8 cellular contexts compared by ENCODE assay signal in genomic region chr3:120284702-120285507, GRCh38. TPM values are rescaled to one million over a fixed set of nuclear protein-coding genes. Genes with fewer than 3 reads are reported as not detected.
DNase-seq lines count a peak whose midpoint lies in the region; ATAC-seq, FAIRE-seq and TF ChIP-seq lines count a peak whose summit lies in the region.

Gene GPR156 (minus strand): TSS chr3:120285222. CDS start chr3:120244098, 41,124 bp downstream.

- no peaks in the 10 kb centered on the region for H3K36me3 ChIP-seq in CD8-positive, alpha-beta T cell (ENCODE audit: insufficient read depth, low read length)
- H3K36me3 ChIP-seq in H1 (ENCODE audit: control insufficient read depth in 2 of 4, insufficient read depth in 4 of 4, low read length in 3 of 4), result no peaks in the 10 kb centered on the region
- H3K36me3 ChIP-seq in muscle layer of duodenum (ENCODE audit: control insufficient read depth in 1 of 2, insufficient read depth in 2 of 2, low read length in 2 of 2), result no peaks in the 10 kb centered on the region

- POLR2A ChIA-PET in CD8-positive, alpha-beta T cell (lab: Charles Lee), result no interaction called here
- POLR2A ChIA-PET in H1 (lab: Charles Lee; ENCODE audit: partially characterized antibody), result interaction anchor here (1.3 kb wide), 1 partner anchor 64 kb away, joined by 3 read pairs; the partner anchor contains the start of gene LRRC58

- H3K18ac ChIP-seq in H1 (ENCODE audit: extremely low read depth, low read length), result peak within 1 kb of the TSS; percentile 78

- H3K4me2 ChIP-seq in H1 (ENCODE audit: insufficient read depth in 1 of 2, low read depth in 2 of 2, low read length in 2 of 2), result peak within 1 kb of the TSS; percentile 71 to 83

- H3K4me1 ChIP-seq in CD8-positive, alpha-beta T cell (ENCODE audit: insufficient read depth, low read length), result no peaks in the 10 kb centered on the region
- H3K4me1 ChIP-seq in H1 (replicated peaks in 1 of 4; ENCODE audit: control insufficient read depth in 3 of 4, insufficient read depth in 4 of 4, low read length in 3 of 4) (peaks cover 0 to 5% (median 3%) of the 10 kb centered on the region in 4 experiments; a peak in 4 of 7 replicates), muscle layer of duodenum (ENCODE audit: control insufficient read depth in 1 of 2, insufficient read depth in 2 of 2, low read length in 2 of 2) (peaks cover 0 to 3% of the 10 kb centered on the region in 2 donors)

- CTCF ChIA-PET in CD8-positive, alpha-beta T cell (lab: Charles Lee), result no interaction called here
- CTCF ChIA-PET in H1 (lab: Charles Lee; ENCODE audit: partially characterized antibody), result no interaction called here

- no peak for TF ChIP-seq EP300 in H1 (IDR thresholded peaks at IDR 0.05; ENCODE audit: borderline replicate concordance in 1 of 2, low read depth in 2 of 2, low read length in 2 of 2)

- H2BK20ac ChIP-seq in H1 (ENCODE audit: low read length), result no peak within 1 kb of the TSS

- WGBS in H1 (ENCODE audit: extremely low coverage in 1 of 2, insufficient coverage in 1 of 2, insufficient read length in 1 of 2, insufficient replicate concordance in 2 of 2, low coverage in 1 of 2, low lambda C conversion rate in 2 of 2, missing lambda C conversion rate in 1 of 2), 2 experiments, result 19% methylated on average over 30 of the region's 74 CpGs; no CpG with 5 or more reads in 1 of the 2 experiments

- no peak within 1 kb of the TSS for H3K4me3 ChIP-seq in CD8-positive, alpha-beta T cell (ENCODE audit: low read depth, low read length)
- H3K4me3 ChIP-seq in LNCaP clone FGC (ENCODE audit: low read depth, low read length) (peak within 1 kb of the TSS; percentile 30; the same call in 1 of the 2 replicates), H1 (ENCODE audit: extremely low read depth in 1 of 4, insufficient read depth in 2 of 4, low read depth in 3 of 4, low read length in 4 of 4) (peak within 1 kb of the TSS; percentile 27 to 69 (median 48)), muscle layer of duodenum (ENCODE audit: low read depth in 1 of 2, low read length in 2 of 2) (peak within 1 kb of the TSS; percentile 67 to 70)

- H3K27ac ChIP-seq in CD8-positive, alpha-beta T cell (ENCODE audit: low read depth, low read length), result no peak within 1 kb of the TSS
- no peak within 1 kb of the TSS for H3K27ac ChIP-seq in H1 (ENCODE audit: low read depth, low read length)
- H3K27ac ChIP-seq in muscle layer of duodenum (ENCODE audit: low read length), result no peak within 1 kb of the TSS

- TF ChIP-seq POLR2A in H1 (IDR thresholded peaks at IDR 0.05; ENCODE audit: control extremely low read depth in 1 of 2, low read depth in 2 of 2, low read length in 2 of 2), result no peak

- no peak within 1 kb of the TSS for H2BK12ac ChIP-seq in H1 (ENCODE audit: low read depth, low read length)

- H2BK120ac ChIP-seq in H1 (replicated peaks; ENCODE audit: low read depth, low read length), result no peak within 1 kb of the TSS

- H4K5ac ChIP-seq in H1 (ENCODE audit: insufficient read length, low read depth, low read length), result no peak within 1 kb of the TSS

- H2AK5ac ChIP-seq in H1 (ENCODE audit: low read depth, low read length), result no peak within 1 kb of the TSS

- TF ChIP-seq CTCF in CD8-positive, alpha-beta T cell (IDR thresholded peaks at IDR 0.05), result no peak
- TF ChIP-seq CTCF in LNCaP clone FGC (IDR thresholded peaks at IDR 0.05; ENCODE audit: control insufficient read depth, extremely low read depth, insufficient read depth) (no peak), H1 (IDR thresholded peaks at IDR 0.05; ENCODE audit: control extremely low read depth in 1 of 3, insufficient read depth in 1 of 3, low read depth in 1 of 3, low read length in 3 of 3) (no peak)

- no peak within 1 kb of the TSS for H3K56ac ChIP-seq in H1 (replicated peaks; ENCODE audit: insufficient read length, low read depth, low read length)

- no peak within 1 kb of the TSS for H3K23ac ChIP-seq in H1 (ENCODE audit: insufficient read length)

- DNase-seq in CD8-positive, alpha-beta T cell, result no peak
- DNase-seq in LNCaP clone FGC (ENCODE audit: low read depth) (no peak), H1 (ENCODE audit: low read depth in 1 of 2, low spot score in 2 of 2) (peak in 1 of 2 experiments; percentile 67), NCI-H226 (no peak), putamen (ENCODE audit: low spot score) (no peak)
- DNase-seq in stimulated activated naive CD4-positive, alpha-beta T cell treated with Interleukin-2 at 50 U/mL for 16 hours (lab: John Stamatoyannopoulos, UW), result no peak

- no peaks in the 10 kb centered on the region for H4K20me1 ChIP-seq in H1 (replicated peaks in 1 of 2; ENCODE audit: control insufficient read depth in 1 of 2, insufficient read depth in 2 of 2, low read length in 2 of 2)

- no peaks in the 10 kb centered on the region for H3K79me2 ChIP-seq in H1 (ENCODE audit: control insufficient read depth in 1 of 2, insufficient read depth in 2 of 2, low read length in 2 of 2)

- H3K27ac Mint-ChIP-seq in CD8-positive, alpha-beta T cell, result no peak within 1 kb of the TSS

- H3K9me3 ChIP-seq in CD8-positive, alpha-beta T cell (ENCODE audit: low read length), result no peaks in the 10 kb centered on the region
- H3K9me3 ChIP-seq in H1 (ENCODE audit: insufficient read depth in 2 of 2, low read depth in 1 of 2, low read length in 1 of 2), result no peaks in the 10 kb centered on the region; a peak in 1 of 4 replicates
- no peaks in the 10 kb centered on the region for H3K9me3 ChIP-seq in muscle layer of duodenum (ENCODE audit: control insufficient read depth in 1 of 2, low read length in 2 of 2)

- FAIRE-seq in H1 (lab: Jason Lieb, UNC), result no peak

- H3K9ac ChIP-seq in H1 (replicated peaks in 1 of 4; ENCODE audit: extremely low read depth in 1 of 4, low read depth in 3 of 4, low read length in 3 of 4), result 0 out of 7 replicates have a peak within 1 kb of the TSS, but pooled peaks of 2 of the 4 experiments have one; percentile 6 to 21

- H2BK15ac ChIP-seq in H1 (ENCODE audit: low read length), result no peak within 1 kb of the TSS

- no peak within 1 kb of the TSS for H3K14ac ChIP-seq in H1 (ENCODE audit: insufficient read length)

- H4K8ac ChIP-seq in H1 (ENCODE audit: extremely low read depth, insufficient read depth, low read length), result peak within 1 kb of the TSS; percentile 70

- peak within 1 kb of the TSS; percentile 13 for H3K4me3 Mint-ChIP-seq in CD8-positive, alpha-beta T cell

- H4K91ac ChIP-seq in H1 (replicated peaks; ENCODE audit: insufficient read length, low read length), result no peak within 1 kb of the TSS

- H3K4ac ChIP-seq in H1 (replicated peaks; ENCODE audit: insufficient read length, low read depth, low read length), result no peak within 1 kb of the TSS

- H3K36me3 Mint-ChIP-seq in CD8-positive, alpha-beta T cell, result no peaks in the 10 kb centered on the region

- H2BK5ac ChIP-seq in H1 (ENCODE audit: low read depth, low read length), result no peak within 1 kb of the TSS

- H2AFZ ChIP-seq in H1 (ENCODE audit: low read length), result peak within 1 kb of the TSS; percentile 30; the same call in 1 of the 2 replicates

- intact Hi-C loops in CD8-positive, alpha-beta T cell (cut with DNase I, micrococcal nuclease), result no loop called here

- H3K9me3 Mint-ChIP-seq in CD8-positive, alpha-beta T cell, result no peaks in the 10 kb centered on the region

- peaks cover 5% of the 10 kb centered on the region for H3K27me3 ChIP-seq in CD8-positive, alpha-beta T cell (ENCODE audit: insufficient read depth, low read length)
- H3K27me3 ChIP-seq in H1 (replicated peaks in 1 of 4; ENCODE audit: control insufficient read depth in 3 of 4, extremely low read depth in 1 of 4, insufficient read depth in 3 of 4, low read length in 3 of 4) (peaks cover 0 to 28% (median 19%) of the 10 kb centered on the region in 4 experiments; a peak in 6 of 7 replicates), muscle layer of duodenum (ENCODE audit: low read depth, low read length) (no peaks in the 10 kb centered on the region)

- no peak for ATAC-seq in CD8-positive, alpha-beta T cell
- no peak for ATAC-seq in GM21390 (IDR thresholded peaks at IDR 0.05; ENCODE audit: unreplicated experiment)

- H3K23me2 ChIP-seq in H1 (ENCODE audit: low read depth, low read length), result peaks cover 3% of the 10 kb centered on the region; the same call in 1 of the 2 replicates

- no peak for TF ChIP-seq RAD21 in H1 (IDR thresholded peaks at IDR 0.05 in 1 of 2, conservative IDR thresholded peaks at IDR 0.05 in 1 of 2; ENCODE audit: low read depth in 2 of 2, low read length in 2 of 2)

- H3K27me3 Mint-ChIP-seq in CD8-positive, alpha-beta T cell (ENCODE audit: low read depth), result peaks cover 66% of the 10 kb centered on the region

- peaks cover 6% of the 10 kb centered on the region for H3K4me1 Mint-ChIP-seq in CD8-positive, alpha-beta T cell (ENCODE audit: low read depth)

- H3K79me1 ChIP-seq in H1 (ENCODE audit: low read depth, low read length), result no peaks in the 10 kb centered on the region

TF ChIP-seq in H1, 55 proteins besides CTCF, POLR2A, EP300 and RAD21 (continues in another document):
- TF ChIP-seq BACH1 (IDR thresholded peaks at IDR 0.05; ENCODE audit: low read length) (peak; percentile 14), KDM4A (IDR thresholded peaks at IDR 0.05; ENCODE audit: low read depth, low read length, severe bottlenecking) (peak; percentile 92), CREB1 (IDR thresholded peaks at IDR 0.05) (peak; percentile 46; the same call in 1 of the 2 replicates), SUZ12 (IDR thresholded peaks at IDR 0.05; ENCODE audit: low read length) (0 out of 2 replicates have a peak, but pooled peaks have one; percentile 34), TAF1 (IDR thresholded peaks at IDR 0.05; ENCODE audit: low read depth, low read length) (peak; percentile 46; the same call in 1 of the 2 replicates), RBBP5 (IDR thresholded peaks at IDR 0.05; ENCODE audit: borderline replicate concordance, low read depth, low read length) (0 out of 2 replicates have a peak, but pooled peaks have one; percentile 35), MAX (IDR thresholded peaks at IDR 0.05) (peak; percentile 91)

RNA-seq across cellular contexts. Expression of gene GPR156, which starts in this region (rescaled TPM):
- under 1 TPM in 1 of 2 experiments, not detected in 1; 0.17 TPM for total RNA-seq in CD8-positive, alpha-beta T cell
- total RNA-seq in H1 (2021; fragmentation: NEBNext Ultra II Directional; extraction: Animal tissue kit (Norgen Biotek cat#: 25700)), result 1.8 and 2.1 TPM in 2 replicates
- 1.1 and 1.6 TPM in 2 replicates for polyA plus RNA-seq in H1 (2011; rRNA removed)
- 1.1 TPM for polyA plus RNA-seq in H1 (2011; cell fraction: cytosol; rRNA removed)
- 1.9 TPM for polyA plus RNA-seq in H1 (2011; cell fraction: nucleus; rRNA removed)
- polyA plus RNA-seq in H1 (2012, experiment 1 of 2), result 0.80 to 1.9 TPM (median 1.6 TPM) in 4 replicates
- 0.37 TPM for polyA plus RNA-seq in H1 (2012, experiment 2 of 2)
- 1.6 TPM for polyA plus RNA-seq in H1 (2013, experiment 1 of 2)
- 1.7 TPM for polyA plus RNA-seq in H1 (2013, experiment 2 of 2)
- polyA minus RNA-seq in H1 (2011; rRNA and poly(A)+ RNA removed), result 5.0 and 5.5 TPM in 2 replicates
- polyA minus RNA-seq in H1 (2011; cell fraction: cytosol; rRNA and poly(A)+ RNA removed), result 0.95 TPM
- 9.0 TPM for polyA minus RNA-seq in H1 (2011; cell fraction: nucleus; rRNA and poly(A)+ RNA removed)
